ENCODE assay signal across 19 cellular contexts in genomic region chr3:117706037-117706436, GRCh38.
DNase-seq lines count a peak whose midpoint lies in the region; ATAC-seq, FAIRE-seq and TF ChIP-seq lines count a peak whose summit lies in the region.
"Had no signal": no experiment of that assay in that cellular context is flagged by ENCODE, and none has a peak within 500 bp of the region (broad histone marks: within the 10 kb centered on the region; RNA-seq: fewer than 3 reads in every experiment).

No MANE protein-coding gene starts in this region.

- peak overlapping the region; percentile 35; the same call in 1 of the 2 replicates for H3K4me3 Mint-ChIP-seq in HFFc6
- H3K4me3 Mint-ChIP-seq: activated CD4-positive, alpha-beta T cell treated with anti-CD3 and anti-CD28 coated beads for 36 hours; activated naive CD8-positive, alpha-beta T cell; nephron had no signal

- H3K27me3 ChIP-seq in bronchial epithelial cell (ENCODE audit: control insufficient read depth, insufficient read depth, low read length) (no peaks in the 10 kb centered on the region), upper lobe of right lung (no peaks in the 10 kb centered on the region)
- H3K27me3 ChIP-seq: testis had no signal

- no peak for FAIRE-seq in bronchial epithelial cell (lab: Jason Lieb, UNC)
- FAIRE-seq: A549, D721Med had no signal

- ATAC-seq in HG02678 (IDR thresholded peaks at IDR 0.05; ENCODE audit: unreplicated experiment), result no peak
- ATAC-seq in upper lobe of right lung, result no peak
- ATAC-seq: A549; activated CD4-positive, alpha-beta T cell treated with anti-CD3 and anti-CD28 coated beads for 36 hours had no signal

- intact Hi-C loops in upper lobe of right lung (cut with DNase I), result no loop called here

- H3K4me3 ChIP-seq in bronchial epithelial cell (ENCODE audit: low read depth, low read length) (no peak overlapping the region), upper lobe of right lung (no peak overlapping the region)
- H3K4me3 ChIP-seq: A549, testis had no signal

- H3K27ac Mint-ChIP-seq in HFFc6, result peak overlapping the region; percentile 65; the same call in 1 of the 2 replicates
- H3K27ac Mint-ChIP-seq: activated CD4-positive, alpha-beta T cell treated with anti-CD3 and anti-CD28 coated beads for 36 hours; activated naive CD8-positive, alpha-beta T cell; nephron had no signal

- DNase-seq in AG08395 (ENCODE audit: low spot score) (peak; percentile 90), HFFc6 (peak; percentile 93), bronchial epithelial cell (ENCODE audit: low read depth) (peak; percentile 82), hepatic stellate cell (ENCODE audit: low spot score) (peak; percentile 10), upper lobe of right lung (no peak), NK-92 (lab: John Stamatoyannopoulos, UW; ENCODE audit: unreplicated experiment) (no peak)
- DNase-seq in activated CD4-positive, alpha-beta T cell treated with anti-CD3 and anti-CD28 coated beads for 48 hours, result no peak
- DNase-seq: activated CD4-positive, alpha-beta T cell treated with anti-CD3 and anti-CD28 coated beads for 36 hours; cerebellar nuclear complex; NCI-H1092; NCI-H2171 treated with DMSO at 0.1 percent for 48 hours; NK-92 treated with Interleukin-12 subunit alpha and Interleukin-12 subunit beta, amount 100 ng/mL, for 24 hours; Right ventricle myocardium superior; testis had no signal

- H3K9me3 ChIP-seq in upper lobe of right lung, result no peaks in the 10 kb centered on the region
- H3K9me3 ChIP-seq: A549, testis had no signal

- H3K4me1 ChIP-seq in upper lobe of right lung, result no peaks in the 10 kb centered on the region
- H3K4me1 ChIP-seq: A549, testis had no signal

- no peaks in the 10 kb centered on the region; the same call in 1 of the 2 replicates for H3K9me3 Mint-ChIP-seq in HFFc6
- H3K9me3 Mint-ChIP-seq: nephron had no signal

- no peaks in the 10 kb centered on the region for H3K36me3 Mint-ChIP-seq in HFFc6 (ENCODE audit: low read depth)
- H3K36me3 Mint-ChIP-seq: activated naive CD8-positive, alpha-beta T cell had no signal

- no peak for TF ChIP-seq CTCF in HFFc6 (IDR thresholded peaks at IDR 0.05)
- TF ChIP-seq CTCF in bronchial epithelial cell (IDR thresholded peaks at IDR 0.05; ENCODE audit: insufficient read depth, low read length, severe bottlenecking), result no peak
- no peak for TF ChIP-seq CTCF in upper lobe of right lung (IDR thresholded peaks at IDR 0.05)

- H3K27me3 Mint-ChIP-seq in HFFc6 (ENCODE audit: insufficient read depth), result no peaks in the 10 kb centered on the region; the same call in 1 of the 2 replicates
- H3K27me3 Mint-ChIP-seq: activated CD4-positive, alpha-beta T cell treated with anti-CD3 and anti-CD28 coated beads for 36 hours; activated naive CD8-positive, alpha-beta T cell had no signal

- H3K36me3 ChIP-seq in bronchial epithelial cell (ENCODE audit: control insufficient read depth, insufficient read depth, low read length) (no peaks in the 10 kb centered on the region), upper lobe of right lung (no peaks in the 10 kb centered on the region)

- no peak overlapping the region for H3K27ac ChIP-seq in upper lobe of right lung
- H3K27ac ChIP-seq: A549, testis had no signal

- peaks cover 35% of the 10 kb centered on the region for H3K4me1 Mint-ChIP-seq in HFFc6 (ENCODE audit: low read depth)
- H3K4me1 Mint-ChIP-seq: activated CD4-positive, alpha-beta T cell treated with anti-CD3 and anti-CD28 coated beads for 36 hours; nephron had no signal

Comparison
In these comparisons a context has a peak if more than half of its experiments do, and no peak if none do; other contexts are left out.
1. DNase-seq: peak in AG08395 (single experiment), HFFc6 (single experiment), bronchial epithelial cell (single experiment) and hepatic stellate cell (single experiment); none in upper lobe of right lung (single experiment), activated CD4-positive, alpha-beta T cell treated with anti-CD3 and anti-CD28 coated beads for 48 hours (single experiment) and NK-92 (single experiment).